ENCODE assay signal across 22 cellular contexts in the genomic region with DNA sequence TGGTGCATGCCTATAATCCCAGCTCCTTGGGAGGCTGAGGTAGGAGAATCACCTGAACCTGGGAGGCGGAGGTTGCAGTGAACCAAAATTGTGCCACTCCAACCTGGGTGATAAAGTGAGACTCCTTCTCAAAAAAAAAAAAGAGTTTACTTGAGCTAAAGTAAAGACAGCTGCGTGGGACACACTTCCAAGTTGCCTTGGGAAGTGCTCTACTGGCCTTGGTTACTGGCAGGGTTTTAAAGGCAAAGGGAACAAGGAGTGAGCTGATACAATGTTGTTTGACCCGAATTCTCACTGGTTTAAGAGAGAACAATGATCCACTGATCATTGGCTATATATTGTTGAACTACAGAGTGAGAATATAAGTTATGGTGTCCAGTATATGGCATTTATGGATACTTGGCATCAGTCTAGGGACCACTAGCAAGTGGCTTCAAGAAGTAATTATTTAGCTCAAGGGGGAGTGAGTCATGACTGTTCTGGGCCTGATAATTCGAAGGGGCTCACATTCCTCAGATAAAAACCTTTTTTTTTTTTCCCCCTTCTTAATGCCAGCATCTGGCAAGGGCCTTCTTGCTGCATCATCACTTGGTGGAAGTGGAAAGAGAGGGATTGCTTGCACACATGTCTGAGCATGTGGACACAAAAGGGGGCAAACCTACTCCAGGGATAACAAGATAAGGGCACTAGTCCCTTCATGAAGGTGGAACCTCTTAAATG.
"Had no signal": no experiment of that assay in that cellular context is flagged by ENCODE, and none has a peak within 500 bp of the region (broad histone marks: within the 10 kb centered on the region; RNA-seq: fewer than 3 reads in every experiment).

No MANE protein-coding gene starts in this region.

- H3K4me1 ChIP-seq: esophagus muscularis mucosa, foreskin keratinocyte, gastroesophageal sphincter, heart left ventricle, pancreas, right lobe of liver, vagina had no signal

- H3K27me3 ChIP-seq: esophagus muscularis mucosa, gastroesophageal sphincter, heart left ventricle, hepatocyte, neutrophil, pancreas, right lobe of liver, vagina had no signal

- H3K4me3 ChIP-seq: coronary artery, esophagus muscularis mucosa, gastroesophageal sphincter, heart left ventricle, hepatocyte, lung, mucosa of descending colon, pancreas, right lobe of liver, vagina had no signal

- DNase-seq: dermis blood vessel endothelial cell; effector memory CD4-positive, alpha-beta T cell; foreskin keratinocyte; heart left ventricle; kidney; mucosa of descending colon; naive B cell; pancreas; retina; right lobe of liver; small intestine; stimulated activated CD4-positive, alpha-beta T cell treated with anti-CD3 and anti-CD28 coated beads, Interleukin-15, amount 100 ng/mL, for 24 hours; stimulated activated CD4-positive, alpha-beta T cell treated with anti-CD3 and anti-CD28 coated beads, Interleukin-2, amount 100 ng/mL, for 48 hours; stimulated activated naive B cell treated with anti-CD40 and anti-IgM and Interleukin-4, amounts not matched to agents 10 μg/mL and 1 μg/mL and 100 μg/mL, for 72 hours; trophoblast cell had no signal

- H3K36me3 ChIP-seq: esophagus muscularis mucosa, gastroesophageal sphincter, neutrophil, pancreas, right lobe of liver, vagina had no signal

- H3K27ac ChIP-seq: coronary artery, esophagus muscularis mucosa, foreskin keratinocyte, gastroesophageal sphincter, heart left ventricle, hepatocyte, neutrophil, pancreas, right lobe of liver, vagina had no signal

- H3K9me3 ChIP-seq: esophagus muscularis mucosa, gastroesophageal sphincter, heart left ventricle, mucosa of descending colon, neutrophil, pancreas, right lobe of liver, vagina had no signal
